8 cellular contexts compared by ENCODE assay signal in genomic region chr2:109351164-109351756, GRCh38.
DNase-seq lines count a peak whose midpoint lies in the region; ATAC-seq and TF ChIP-seq lines count a peak whose summit lies in the region.

No MANE protein-coding gene starts in this region.

- peak; percentile 74 for ATAC-seq in SK-N-SH treated with all-trans-retinoic acid at 6 μM for 48 hours
- ATAC-seq in GM18858 (IDR thresholded peaks at IDR 0.05; ENCODE audit: unreplicated experiment), result no peak
- no peak for ATAC-seq in GM21423 (IDR thresholded peaks at IDR 0.05; ENCODE audit: unreplicated experiment)

- TF ChIP-seq CTCF in GM20000 (IDR thresholded peaks at IDR 0.05; ENCODE audit: extremely low read depth, missing control alignments), result no peak

- peak; percentile 15 for DNase-seq in NCI-H510A treated with DMSO at 0.1 percent for 48 hours (lab: John Stamatoyannopoulos, UW)
- no peak for DNase-seq in NCI-H510A (lab: John Stamatoyannopoulos, UW)
- peak; percentile 13 for DNase-seq in fibroblast of the conjunctiva (ENCODE audit: low read depth)
- DNase-seq in stimulated activated CD8-positive, alpha-beta memory T cell treated with anti-CD3 and anti-CD28 coated beads, Interleukin-4, amount 100 ng/mL, for 48 hours, result peak; percentile 25
- DNase-seq in GM20000 (ENCODE audit: low spot score), result no peak

TF ChIP-seq in SK-N-SH treated with all-trans-retinoic acid at 6 μM for 48 hours, 23 proteins besides CTCF, POLR2A, EP300 and RAD21:
- TF ChIP-seq GLIS3 (CRISPR knock-in tag; IDR thresholded peaks at IDR 0.05) (no peak), SNAI2 (CRISPR knock-in tag; IDR thresholded peaks at IDR 0.05) (no peak), ZC3H10 (CRISPR knock-in tag; IDR thresholded peaks at IDR 0.05) (no peak), ISL1 (CRISPR knock-in tag; IDR thresholded peaks at IDR 0.05) (no peak), ZNF565 (CRISPR knock-in tag; conservative IDR thresholded peaks at IDR 0.05; ENCODE audit: low read depth) (no peak), CSRNP3 (CRISPR knock-in tag; IDR thresholded peaks at IDR 0.05) (no peak), ZNF8 (CRISPR knock-in tag; IDR thresholded peaks at IDR 0.05) (no peak), RARB (CRISPR knock-in tag; IDR thresholded peaks at IDR 0.05) (no peak), ESRRG (CRISPR knock-in tag; IDR thresholded peaks at IDR 0.05) (no peak), PPARA (CRISPR knock-in tag; IDR thresholded peaks at IDR 0.05; ENCODE audit: borderline replicate concordance) (no peak), TCF4 (CRISPR knock-in tag; IDR thresholded peaks at IDR 0.05; ENCODE audit: borderline replicate concordance) (no peak), TSHZ2 (CRISPR knock-in tag; IDR thresholded peaks at IDR 0.05) (no peak), ZFP30 (CRISPR knock-in tag; IDR thresholded peaks at IDR 0.05) (no peak)
- TF ChIP-seq, protein P1, sequence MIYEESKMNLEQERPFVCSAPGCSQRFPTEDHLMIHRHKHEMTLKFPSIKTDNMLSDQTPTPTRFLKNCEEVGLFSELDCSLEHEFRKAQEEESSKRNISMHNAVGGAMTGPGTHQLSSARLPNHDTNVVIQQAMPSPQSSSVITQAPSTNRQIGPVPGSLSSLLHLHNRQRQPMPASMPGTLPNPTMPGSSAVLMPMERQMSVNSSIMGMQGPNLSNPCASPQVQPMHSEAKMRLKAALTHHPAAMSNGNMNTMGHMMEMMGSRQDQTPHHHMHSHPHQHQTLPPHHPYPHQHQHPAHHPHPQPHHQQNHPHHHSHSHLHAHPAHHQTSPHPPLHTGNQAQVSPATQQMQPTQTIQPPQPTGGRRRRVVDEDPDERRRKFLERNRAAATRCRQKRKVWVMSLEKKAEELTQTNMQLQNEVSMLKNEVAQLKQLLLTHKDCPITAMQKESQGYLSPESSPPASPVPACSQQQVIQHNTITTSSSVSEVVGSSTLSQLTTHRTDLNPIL (CRISPR knock-in tag; IDR thresholded peaks at IDR 0.05; ENCODE audit: low read depth), result no peak
- TF ChIP-seq, protein P2, sequence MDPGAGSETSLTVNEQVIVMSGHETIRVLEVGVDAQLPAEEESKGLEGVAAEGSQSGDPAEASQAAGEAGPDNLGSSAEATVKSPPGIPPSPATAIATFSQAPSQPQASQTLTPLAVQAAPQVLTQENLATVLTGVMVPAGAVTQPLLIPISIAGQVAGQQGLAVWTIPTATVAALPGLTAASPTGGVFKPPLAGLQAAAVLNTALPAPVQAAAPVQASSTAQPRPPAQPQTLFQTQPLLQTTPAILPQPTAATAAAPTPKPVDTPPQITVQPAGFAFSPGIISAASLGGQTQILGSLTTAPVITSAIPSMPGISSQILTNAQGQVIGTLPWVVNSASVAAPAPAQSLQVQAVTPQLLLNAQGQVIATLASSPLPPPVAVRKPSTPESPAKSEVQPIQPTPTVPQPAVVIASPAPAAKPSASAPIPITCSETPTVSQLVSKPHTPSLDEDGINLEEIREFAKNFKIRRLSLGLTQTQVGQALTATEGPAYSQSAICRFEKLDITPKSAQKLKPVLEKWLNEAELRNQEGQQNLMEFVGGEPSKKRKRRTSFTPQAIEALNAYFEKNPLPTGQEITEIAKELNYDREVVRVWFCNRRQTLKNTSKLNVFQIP (CRISPR knock-in tag; IDR thresholded peaks at IDR 0.05; ENCODE audit: borderline replicate concordance, low read depth), result no peak

Comparison
In these comparisons a context has a peak if more than half of its experiments do, and no peak if none do; other contexts are left out.
1. DNase-seq: peak in NCI-H510A treated with DMSO at 0.1 percent for 48 hours (single experiment), fibroblast of the conjunctiva (single experiment) and stimulated activated CD8-positive, alpha-beta memory T cell treated with anti-CD3 and anti-CD28 coated beads, Interleukin-4, amount 100 ng/mL, for 48 hours (single experiment); none in NCI-H510A (single experiment) and GM20000 (single experiment).